8 cellular contexts compared by ENCODE assay signal in genomic region chr2:10119601-10120157, GRCh38. TPM values are rescaled to one million over a fixed set of nuclear protein-coding genes. Genes with fewer than 3 reads are reported as not detected.
DNase-seq lines count a peak whose midpoint lies in the region; ATAC-seq, FAIRE-seq and TF ChIP-seq lines count a peak whose summit lies in the region.

No MANE protein-coding gene starts in this region.

- no peak for DNase-seq in activated naive CD4-positive, alpha-beta T cell treated with anti-CD3 and anti-CD28 coated beads, Interleukin-2, amount 10 ng/mL, durations not matched to agents 7 days and 5 days
- DNase-seq in activated naive CD4-positive, alpha-beta T cell (lab: John Stamatoyannopoulos, UW), result no peak
- no peak for DNase-seq in astrocyte (ENCODE audit: low read depth)
- DNase-seq in memory B cell (ENCODE audit: low spot score in 2 of 2), result no peak
- no peak for DNase-seq in upper lobe of left lung
- no peak for DNase-seq in cerebellum (ENCODE audit: low spot score)
- DNase-seq in glomerular visceral epithelial cell (ENCODE audit: extremely low spot score), result no peak

- CTCF ChIA-PET in activated naive CD4-positive, alpha-beta T cell treated with anti-CD3 and anti-CD28 coated beads, Interleukin-2, amount 10 ng/mL, durations not matched to agents 7 days and 5 days (lab: Charles Lee), result interaction anchor here (0.8 to 4.3 kb wide), 5 partner anchors 9 to 312 kb away, joined by 4 to 52 read pairs (median 6); no protein-coding TSS in a partner anchor

- H3K27me3 ChIP-seq in astrocyte (ENCODE audit: insufficient read depth, low read length) (no peaks in the 10 kb centered on the region), upper lobe of left lung (peaks cover 0 to 7% (median 3%) of the 10 kb centered on the region in 4 donors)

- TF ChIP-seq CTCF in astrocyte (IDR thresholded peaks at IDR 0.05; ENCODE audit: insufficient read depth, low read depth, low read length) (no peak), upper lobe of left lung (IDR thresholded peaks at IDR 0.05) (no peak)

- peak overlapping the region; percentile 90 for H3K4me2 ChIP-seq in astrocyte (ENCODE audit: low read length)

- H3K36me3 Mint-ChIP-seq in activated naive CD4-positive, alpha-beta T cell treated with anti-CD3 and anti-CD28 coated beads, Interleukin-2, amount 10 ng/mL, durations not matched to agents 7 days and 5 days, result peaks cover 23% of the 10 kb centered on the region
- H3K36me3 Mint-ChIP-seq in astrocyte (ENCODE audit: low read depth, unreplicated experiment), result no peaks in the 10 kb centered on the region
- H3K36me3 Mint-ChIP-seq in memory B cell, result no peaks in the 10 kb centered on the region

- no peak for TF ChIP-seq EP300 in upper lobe of left lung (IDR thresholded peaks at IDR 0.05)

- H3K27ac Mint-ChIP-seq in activated naive CD4-positive, alpha-beta T cell treated with anti-CD3 and anti-CD28 coated beads, Interleukin-2, amount 10 ng/mL, durations not matched to agents 7 days and 5 days, result peak overlapping the region; percentile 98
- H3K27ac Mint-ChIP-seq in astrocyte (ENCODE audit: unreplicated experiment) (peak overlapping the region; percentile 94), memory B cell (peak overlapping the region; percentile 82)

- no peak for TF ChIP-seq POLR2A in upper lobe of left lung (IDR thresholded peaks at IDR 0.05)

- H3K36me3 ChIP-seq in astrocyte (ENCODE audit: insufficient read depth, low read length) (no peaks in the 10 kb centered on the region), upper lobe of left lung (no peaks in the 10 kb centered on the region)

- H3K9ac ChIP-seq in astrocyte (ENCODE audit: low read length), result peak overlapping the region; percentile 21

- no peak for FAIRE-seq in astrocyte (lab: Jason Lieb, UNC)

- 73 to 78% methylated on average over 14 of the region's 14 CpGs for WGBS in upper lobe of left lung, 2 donors

- H3K9me3 ChIP-seq in astrocyte (ENCODE audit: insufficient read depth, low read depth, low read length), result no peaks in the 10 kb centered on the region
- H3K9me3 ChIP-seq in upper lobe of left lung, result no peaks in the 10 kb centered on the region

- H3K9me3 Mint-ChIP-seq in activated naive CD4-positive, alpha-beta T cell treated with anti-CD3 and anti-CD28 coated beads, Interleukin-2, amount 10 ng/mL, durations not matched to agents 7 days and 5 days, result no peaks in the 10 kb centered on the region
- no peaks in the 10 kb centered on the region for H3K9me3 Mint-ChIP-seq in astrocyte (ENCODE audit: unreplicated experiment)
- H3K9me3 Mint-ChIP-seq in memory B cell, result no peaks in the 10 kb centered on the region

- H2AFZ ChIP-seq in astrocyte (ENCODE audit: low read depth, low read length), result peak overlapping the region; percentile 80

- peak overlapping the region; percentile 95 for H3K4me3 Mint-ChIP-seq in activated naive CD4-positive, alpha-beta T cell treated with anti-CD3 and anti-CD28 coated beads, Interleukin-2, amount 10 ng/mL, durations not matched to agents 7 days and 5 days
- H3K4me3 Mint-ChIP-seq in astrocyte (ENCODE audit: unreplicated experiment) (peak overlapping the region; percentile 92), memory B cell (peak overlapping the region; percentile 99)

- peak overlapping the region; percentile 87 for H3K27ac ChIP-seq in astrocyte (ENCODE audit: low read depth, low read length)
- peak overlapping the region; percentile 71 to 84 (median 74) for H3K27ac ChIP-seq in upper lobe of left lung

- no peaks in the 10 kb centered on the region for H4K20me1 ChIP-seq in astrocyte (ENCODE audit: insufficient read depth, low read length)

- H3K79me2 ChIP-seq in astrocyte (ENCODE audit: insufficient read depth, low read length), result peaks cover 24% of the 10 kb centered on the region

- no peak for ATAC-seq in memory B cell (ENCODE audit: low read depth)
- no peak for ATAC-seq in upper lobe of left lung (ENCODE audit: low FRiP score in 2 of 2)
- ATAC-seq in GM18868 (IDR thresholded peaks at IDR 0.05; ENCODE audit: unreplicated experiment), result no peak

- peaks cover 53% of the 10 kb centered on the region for H3K4me1 Mint-ChIP-seq in activated naive CD4-positive, alpha-beta T cell treated with anti-CD3 and anti-CD28 coated beads, Interleukin-2, amount 10 ng/mL, durations not matched to agents 7 days and 5 days
- H3K4me1 Mint-ChIP-seq in astrocyte (ENCODE audit: low read depth, unreplicated experiment) (peaks cover 15% of the 10 kb centered on the region), memory B cell (peaks cover 17% of the 10 kb centered on the region)

- H3K4me1 ChIP-seq in astrocyte (ENCODE audit: insufficient read depth, low read length), result peaks cover 30% of the 10 kb centered on the region
- peaks cover 31 to 49% (median 36%) of the 10 kb centered on the region in 4 donors for H3K4me1 ChIP-seq in upper lobe of left lung

- H3K4me3 ChIP-seq in astrocyte (ENCODE audit: insufficient read depth, low read depth, low read length) (peak overlapping the region; percentile 71), upper lobe of left lung (peak overlapping the region in 3 of 4 donors; percentile 68 to 72 (median 72))

- H3K27me3 Mint-ChIP-seq in activated naive CD4-positive, alpha-beta T cell treated with anti-CD3 and anti-CD28 coated beads, Interleukin-2, amount 10 ng/mL, durations not matched to agents 7 days and 5 days, result no peaks in the 10 kb centered on the region
- peaks cover 2% of the 10 kb centered on the region for H3K27me3 Mint-ChIP-seq in astrocyte (ENCODE audit: low read depth, unreplicated experiment)
- H3K27me3 Mint-ChIP-seq in memory B cell, result peaks cover 5% of the 10 kb centered on the region

RNA-seq across cellular contexts. Expression of gene RRM2, which starts 2.9 kb away (rescaled TPM):
- total RNA-seq in astrocyte (6.8 and 11.9 TPM in 2 replicates), upper lobe of left lung (10 to 100 TPM in 1 of 6 donors, 1 to 10 TPM in 5; 2.1 to 12.9 (median 3.2) TPM), cerebellum (18.6 TPM)

RNA-seq across cellular contexts. Expression of gene CYS1, which starts 39.5 kb away (rescaled TPM):
- total RNA-seq in astrocyte (3.7 and 4.8 TPM in 2 replicates), upper lobe of left lung (1 to 10 TPM; 1.0 to 8.2 (median 5.6) TPM), cerebellum (0.45 TPM)
